9 cellular contexts compared by ENCODE assay signal in genomic region chr19:19464339-19465098, GRCh38. TPM values are rescaled to one million over a fixed set of nuclear protein-coding genes. Genes with fewer than 3 reads are reported as not detected.
A peak's percentile ranks its signal among the peaks of the same experiment; 100 is the strongest.
DNase-seq lines count a peak whose midpoint lies in the region; ATAC-seq and TF ChIP-seq lines count a peak whose summit lies in the region.
"Had no signal": no experiment of that assay in that cellular context is flagged by ENCODE, and none has a peak within 500 bp of the region (broad histone marks: within the 10 kb centered on the region; RNA-seq: fewer than 3 reads in every experiment).

No MANE protein-coding gene starts in this region.

- peak overlapping the region; percentile 75 to 87 (median 81) for H3K27ac ChIP-seq in esophagus squamous epithelium

- peaks cover 52 to 58% (median 53%) of the 10 kb centered on the region in 3 donors for H3K4me1 ChIP-seq in esophagus squamous epithelium

- peak; percentile 72 for DNase-seq in AG08396 (ENCODE audit: low spot score)
- DNase-seq in NCI-H2029 (lab: John Stamatoyannopoulos, UW), result peak; percentile 78
- DNase-seq in esophagus squamous epithelium (lab: John Stamatoyannopoulos, UW), result no peak
- peak; percentile 12 for DNase-seq in natural killer cell treated with Interleukin-12 subunit alpha and Interleukin-12 subunit beta and Interleukin-15 and Interleukin-18, amount 100 ng/mL, for 72 hours (ENCODE audit: low spot score)
- DNase-seq in posterior vena cava (ENCODE audit: low spot score), result no peak
- DNase-seq in GM10266 (ENCODE audit: extremely low spot score), result no peak
- no peak for DNase-seq in dedifferentiated amniotic fluid mesenchymal stem cell (ENCODE audit: extremely low spot score)
- DNase-seq in NCI-H2107 (lab: John Stamatoyannopoulos, UW), result no peak
- DNase-seq: amniotic stem cell had no signal

- peaks cover 61 to 77% of the 10 kb centered on the region in 2 donors for H3K4me1 Mint-ChIP-seq in natural killer cell treated with Interleukin-12 subunit alpha and Interleukin-12 subunit beta and Interleukin-15 and Interleukin-18, amount 100 ng/mL, for 72 hours (ENCODE audit: low read depth in 2 of 2)

- peak overlapping the region; percentile 25 for H3K4me3 Mint-ChIP-seq in natural killer cell treated with Interleukin-12 subunit alpha and Interleukin-12 subunit beta and Interleukin-15 and Interleukin-18, amount 100 ng/mL, for 72 hours

- H3K4me3 ChIP-seq in esophagus squamous epithelium, result peak overlapping the region in 1 of 4 donors; percentile 18

- H3K9me3 Mint-ChIP-seq in natural killer cell treated with Interleukin-12 subunit alpha and Interleukin-12 subunit beta and Interleukin-15 and Interleukin-18, amount 100 ng/mL, for 72 hours, result peaks cover 11% of the 10 kb centered on the region

- TF ChIP-seq CTCF in esophagus squamous epithelium (IDR thresholded peaks at IDR 0.05) (no peak), GM10266 (IDR thresholded peaks at IDR 0.05; ENCODE audit: control insufficient read depth, insufficient read depth, low read depth, missing control alignments) (no peak)

- H3K36me3 Mint-ChIP-seq in natural killer cell treated with Interleukin-12 subunit alpha and Interleukin-12 subunit beta and Interleukin-15 and Interleukin-18, amount 100 ng/mL, for 72 hours, result peaks cover 37% of the 10 kb centered on the region

- TF ChIP-seq POLR2A in esophagus squamous epithelium (IDR thresholded peaks at IDR 0.05), result no peak

- peaks cover 0 to 23% (median 18%) of the 10 kb centered on the region in 3 donors for H3K9me3 ChIP-seq in esophagus squamous epithelium

- no peak for ATAC-seq in natural killer cell treated with Interleukin-12 subunit alpha and Interleukin-12 subunit beta and Interleukin-15 and Interleukin-18, amount 100 ng/mL, for 72 hours

- 32 to 45% methylated on average over 9 to 12 of the region's 13 CpGs for WGBS in esophagus squamous epithelium, 2 donors

- no peaks in the 10 kb centered on the region for H3K27me3 ChIP-seq in esophagus squamous epithelium

- intact Hi-C loops in esophagus squamous epithelium (cut with DNase I) (loop anchor here (10.0 kb wide), 1 partner anchor 50 kb away; no protein-coding TSS in a partner anchor), posterior vena cava (cut with DNase I) (no loop called here)

- no peaks in the 10 kb centered on the region for H3K27me3 Mint-ChIP-seq in natural killer cell treated with Interleukin-12 subunit alpha and Interleukin-12 subunit beta and Interleukin-15 and Interleukin-18, amount 100 ng/mL, for 72 hours

- peaks cover 0 to 47% (median 13%) of the 10 kb centered on the region in 3 donors for H3K36me3 ChIP-seq in esophagus squamous epithelium

- H3K27ac Mint-ChIP-seq in natural killer cell treated with Interleukin-12 subunit alpha and Interleukin-12 subunit beta and Interleukin-15 and Interleukin-18, amount 100 ng/mL, for 72 hours, result peak overlapping the region; percentile 88 to 97

RNA-seq across cellular contexts. Expression of gene TSSK6, which starts 50.8 kb away (rescaled TPM):
- 1 to 10 TPM in 1 of 4 donors, under 1 TPM in 3; 0.57 to 1.7 (median 0.89) TPM for total RNA-seq in esophagus squamous epithelium
- total RNA-seq in natural killer cell treated with Interleukin-12 subunit alpha and Interleukin-12 subunit beta and Interleukin-15 and Interleukin-18, amount 100 ng/mL, for 72 hours, result 1 to 10 TPM; 1.9 to 2.6 TPM
- under 1 TPM; 0.46 to 1.00 TPM for total RNA-seq in posterior vena cava

RNA-seq across cellular contexts. Expression of gene NDUFA13, which starts 51.5 kb away (rescaled TPM):
- total RNA-seq in esophagus squamous epithelium (10 to 100 TPM; 44.6 to 88.7 (median 56.0) TPM), posterior vena cava (100 to 1,000 TPM; 217 to 248 TPM)
- 100 to 1,000 TPM; 261 to 310 TPM for total RNA-seq in natural killer cell treated with Interleukin-12 subunit alpha and Interleukin-12 subunit beta and Interleukin-15 and Interleukin-18, amount 100 ng/mL, for 72 hours

RNA-seq across cellular contexts. Expression of gene GATAD2A, which starts 59.0 kb away (rescaled TPM):
- total RNA-seq in esophagus squamous epithelium, result 10 to 100 TPM; 39.7 to 81.4 (median 41.6) TPM
- 100 to 1,000 TPM; 171 to 224 TPM for total RNA-seq in natural killer cell treated with Interleukin-12 subunit alpha and Interleukin-12 subunit beta and Interleukin-15 and Interleukin-18, amount 100 ng/mL, for 72 hours
- total RNA-seq in posterior vena cava, result 10 to 100 TPM; 54.3 to 70.9 TPM

Comparison
In these comparisons a context has a peak if more than half of its experiments do, and no peak if none do; other contexts are left out.
1. DNase-seq: peak in AG08396 (single experiment), NCI-H2029 (single experiment) and natural killer cell treated with Interleukin-12 subunit alpha and Interleukin-12 subunit beta and Interleukin-15 and Interleukin-18, amount 100 ng/mL, for 72 hours (single experiment); none in esophagus squamous epithelium (single experiment), posterior vena cava (single experiment), GM10266 (single experiment), dedifferentiated amniotic fluid mesenchymal stem cell (single experiment) and NCI-H2107 (single experiment).